13 cellular contexts compared by ENCODE assay signal in genomic region chr1:68974447-68974846, GRCh38.
"Had no signal": no experiment of that assay in that cellular context is flagged by ENCODE, and none has a peak within 500 bp of the region (broad histone marks: within the 10 kb centered on the region; RNA-seq: fewer than 3 reads in every experiment).

No MANE protein-coding gene starts in this region.

- H3K27ac ChIP-seq: lower lobe of right lung, testis, VCaP had no signal

- H3K27me3 ChIP-seq: testis had no signal

- H3K9me3 ChIP-seq: lower lobe of right lung, testis had no signal

- DNase-seq: activated CD4-positive, alpha-beta T cell treated with anti-CD3 and anti-CD28 coated beads for 48 hours; activated CD8-positive, alpha-beta memory T cell treated with anti-CD3 and anti-CD28 coated beads, Interleukin-2, amount 50 U/mL, for 48 hours; activated CD8-positive, alpha-beta T cell treated with anti-CD3 and anti-CD28 coated beads, Interleukin-2, amount 10 ng/mL, durations not matched to agents 7 days and 5 days; activated naive CD8-positive, alpha-beta T cell treated with anti-CD3 and anti-CD28 coated beads, Interleukin-2, amount 50 U/mL, for 24 hours; effector memory CD8-positive, alpha-beta T cell; hippocampal formation; lower lobe of right lung; stimulated activated CD4-positive, alpha-beta T cell treated with anti-CD3 and anti-CD28 coated beads, Interleukin-2, amount 100 ng/mL, for 48 hours; testis had no signal

- H3K36me3 ChIP-seq: lower lobe of right lung had no signal

- H3K4me1 ChIP-seq: lower lobe of right lung had no signal

- H3K27me3 Mint-ChIP-seq: activated naive CD8-positive, alpha-beta T cell treated with anti-CD3 and anti-CD28 coated beads, Interleukin-2, amount 50 U/mL, for 24 hours; central memory CD8-positive, alpha-beta T cell; effector memory CD8-positive, alpha-beta T cell; stimulated activated naive CD8-positive, alpha-beta T cell treated with anti-CD3 and anti-CD28 coated beads, Interleukin-15, Interleukin-2, amounts not matched to agents 100 ng/mL and 50 ng/mL, for 24 hours had no signal

- H3K27ac Mint-ChIP-seq: activated CD8-positive, alpha-beta T cell treated with anti-CD3 and anti-CD28 coated beads, Interleukin-2, amount 10 ng/mL, durations not matched to agents 7 days and 5 days; activated naive CD8-positive, alpha-beta T cell treated with anti-CD3 and anti-CD28 coated beads, Interleukin-2, amount 50 U/mL, for 24 hours; effector memory CD8-positive, alpha-beta T cell; stimulated activated naive CD8-positive, alpha-beta T cell treated with anti-CD3 and anti-CD28 coated beads, Interleukin-15, Interleukin-2, amounts not matched to agents 100 ng/mL and 50 ng/mL, for 24 hours had no signal

- H3K4me3 Mint-ChIP-seq: activated CD8-positive, alpha-beta T cell treated with anti-CD3 and anti-CD28 coated beads, Interleukin-2, amount 10 ng/mL, durations not matched to agents 7 days and 5 days; activated naive CD8-positive, alpha-beta T cell treated with anti-CD3 and anti-CD28 coated beads, Interleukin-2, amount 50 U/mL, for 24 hours; central memory CD8-positive, alpha-beta T cell; effector memory CD8-positive, alpha-beta T cell; nephron; stimulated activated naive CD8-positive, alpha-beta T cell treated with anti-CD3 and anti-CD28 coated beads, Interleukin-15, Interleukin-2, amounts not matched to agents 100 ng/mL and 50 ng/mL, for 24 hours had no signal

- H3K4me1 Mint-ChIP-seq: activated naive CD8-positive, alpha-beta T cell treated with anti-CD3 and anti-CD28 coated beads, Interleukin-2, amount 50 U/mL, for 24 hours; central memory CD8-positive, alpha-beta T cell had no signal

- H3K9me3 Mint-ChIP-seq: activated naive CD8-positive, alpha-beta T cell treated with anti-CD3 and anti-CD28 coated beads, Interleukin-2, amount 50 U/mL, for 24 hours; nephron; stimulated activated naive CD8-positive, alpha-beta T cell treated with anti-CD3 and anti-CD28 coated beads, Interleukin-15, Interleukin-2, amounts not matched to agents 100 ng/mL and 50 ng/mL, for 24 hours had no signal

- ATAC-seq: activated CD8-positive, alpha-beta T cell treated with anti-CD3 and anti-CD28 coated beads, Interleukin-2, amount 10 ng/mL, durations not matched to agents 7 days and 5 days; activated naive CD8-positive, alpha-beta T cell treated with anti-CD3 and anti-CD28 coated beads, Interleukin-2, amount 50 U/mL, for 24 hours; effector memory CD8-positive, alpha-beta T cell; lower lobe of right lung had no signal

- H3K4me3 ChIP-seq: lower lobe of right lung, testis had no signal
